ENCODE assay signal across 1 cellular context in genomic region chr16:28161626-28162025, GRCh38.
TF ChIP-seq lines count a peak whose summit lies in the region.

No MANE protein-coding gene starts in this region.

TF ChIP-seq in GM23338, 12 proteins besides CTCF, POLR2A, EP300 and RAD21 (continued from another document):
- TF ChIP-seq, protein P1, sequence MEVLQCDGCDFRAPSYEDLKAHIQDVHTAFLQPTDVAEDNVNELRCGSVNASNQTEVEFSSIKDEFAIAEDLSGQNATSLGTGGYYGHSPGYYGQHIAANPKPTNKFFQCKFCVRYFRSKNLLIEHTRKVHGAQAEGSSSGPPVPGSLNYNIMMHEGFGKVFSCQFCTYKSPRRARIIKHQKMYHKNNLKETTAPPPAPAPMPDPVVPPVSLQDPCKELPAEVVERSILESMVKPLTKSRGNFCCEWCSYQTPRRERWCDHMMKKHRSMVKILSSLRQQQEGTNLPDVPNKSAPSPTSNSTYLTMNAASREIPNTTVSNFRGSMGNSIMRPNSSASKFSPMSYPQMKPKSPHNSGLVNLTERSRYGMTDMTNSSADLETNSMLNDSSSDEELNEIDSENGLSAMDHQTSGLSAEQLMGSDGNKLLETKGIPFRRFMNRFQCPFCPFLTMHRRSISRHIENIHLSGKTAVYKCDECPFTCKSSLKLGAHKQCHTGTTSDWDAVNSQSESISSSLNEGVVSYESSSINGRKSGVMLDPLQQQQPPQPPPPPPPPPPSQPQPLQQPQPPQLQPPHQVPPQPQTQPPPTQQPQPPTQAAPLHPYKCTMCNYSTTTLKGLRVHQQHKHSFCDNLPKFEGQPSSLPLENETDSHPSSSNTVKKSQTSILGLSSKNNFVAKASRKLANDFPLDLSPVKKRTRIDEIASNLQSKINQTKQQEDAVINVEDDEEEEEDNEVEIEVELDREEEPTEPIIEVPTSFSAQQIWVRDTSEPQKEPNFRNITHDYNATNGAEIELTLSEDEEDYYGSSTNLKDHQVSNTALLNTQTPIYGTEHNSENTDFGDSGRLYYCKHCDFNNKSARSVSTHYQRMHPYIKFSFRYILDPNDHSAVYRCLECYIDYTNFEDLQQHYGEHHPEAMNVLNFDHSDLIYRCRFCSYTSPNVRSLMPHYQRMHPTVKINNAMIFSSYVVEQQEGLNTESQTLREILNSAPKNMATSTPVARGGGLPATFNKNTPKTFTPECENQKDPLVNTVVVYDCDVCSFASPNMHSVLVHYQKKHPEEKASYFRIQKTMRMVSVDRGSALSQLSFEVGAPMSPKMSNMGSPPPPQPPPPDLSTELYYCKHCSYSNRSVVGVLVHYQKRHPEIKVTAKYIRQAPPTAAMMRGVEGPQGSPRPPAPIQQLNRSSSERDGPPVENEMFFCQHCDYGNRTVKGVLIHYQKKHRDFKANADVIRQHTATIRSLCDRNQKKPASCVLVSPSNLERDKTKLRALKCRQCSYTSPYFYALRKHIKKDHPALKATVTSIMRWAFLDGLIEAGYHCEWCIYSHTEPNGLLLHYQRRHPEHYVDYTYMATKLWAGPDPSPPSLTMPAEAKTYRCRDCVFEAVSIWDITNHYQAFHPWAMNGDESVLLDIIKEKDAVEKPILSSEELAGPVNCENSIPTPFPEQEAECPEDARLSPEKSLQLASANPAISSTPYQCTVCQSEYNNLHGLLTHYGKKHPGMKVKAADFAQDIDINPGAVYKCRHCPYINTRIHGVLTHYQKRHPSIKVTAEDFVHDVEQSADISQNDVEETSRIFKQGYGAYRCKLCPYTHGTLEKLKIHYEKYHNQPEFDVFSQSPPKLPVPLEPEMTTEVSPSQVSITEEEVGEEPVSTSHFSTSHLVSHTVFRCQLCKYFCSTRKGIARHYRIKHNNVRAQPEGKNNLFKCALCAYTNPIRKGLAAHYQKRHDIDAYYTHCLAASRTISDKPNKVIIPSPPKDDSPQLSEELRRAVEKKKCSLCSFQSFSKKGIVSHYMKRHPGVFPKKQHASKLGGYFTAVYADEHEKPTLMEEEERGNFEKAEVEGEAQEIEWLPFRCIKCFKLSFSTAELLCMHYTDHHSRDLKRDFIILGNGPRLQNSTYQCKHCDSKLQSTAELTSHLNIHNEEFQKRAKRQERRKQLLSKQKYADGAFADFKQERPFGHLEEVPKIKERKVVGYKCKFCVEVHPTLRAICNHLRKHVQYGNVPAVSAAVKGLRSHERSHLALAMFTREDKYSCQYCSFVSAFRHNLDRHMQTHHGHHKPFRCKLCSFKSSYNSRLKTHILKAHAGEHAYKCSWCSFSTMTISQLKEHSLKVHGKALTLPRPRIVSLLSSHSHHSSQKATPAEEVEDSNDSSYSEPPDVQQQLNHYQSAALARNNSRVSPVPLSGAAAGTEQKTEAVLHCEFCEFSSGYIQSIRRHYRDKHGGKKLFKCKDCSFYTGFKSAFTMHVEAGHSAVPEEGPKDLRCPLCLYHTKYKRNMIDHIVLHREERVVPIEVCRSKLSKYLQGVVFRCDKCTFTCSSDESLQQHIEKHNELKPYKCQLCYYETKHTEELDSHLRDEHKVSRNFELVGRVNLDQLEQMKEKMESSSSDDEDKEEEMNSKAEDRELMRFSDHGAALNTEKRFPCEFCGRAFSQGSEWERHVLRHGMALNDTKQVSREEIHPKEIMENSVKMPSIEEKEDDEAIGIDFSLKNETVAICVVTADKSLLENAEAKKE (CRISPR knock-in tag; IDR thresholded peaks at IDR 0.05), result no peak
- no peak for TF ChIP-seq EZH2 (IDR thresholded peaks at IDR 0.05; ENCODE audit: low read depth, unreplicated experiment)
- TF ChIP-seq, protein P2, sequence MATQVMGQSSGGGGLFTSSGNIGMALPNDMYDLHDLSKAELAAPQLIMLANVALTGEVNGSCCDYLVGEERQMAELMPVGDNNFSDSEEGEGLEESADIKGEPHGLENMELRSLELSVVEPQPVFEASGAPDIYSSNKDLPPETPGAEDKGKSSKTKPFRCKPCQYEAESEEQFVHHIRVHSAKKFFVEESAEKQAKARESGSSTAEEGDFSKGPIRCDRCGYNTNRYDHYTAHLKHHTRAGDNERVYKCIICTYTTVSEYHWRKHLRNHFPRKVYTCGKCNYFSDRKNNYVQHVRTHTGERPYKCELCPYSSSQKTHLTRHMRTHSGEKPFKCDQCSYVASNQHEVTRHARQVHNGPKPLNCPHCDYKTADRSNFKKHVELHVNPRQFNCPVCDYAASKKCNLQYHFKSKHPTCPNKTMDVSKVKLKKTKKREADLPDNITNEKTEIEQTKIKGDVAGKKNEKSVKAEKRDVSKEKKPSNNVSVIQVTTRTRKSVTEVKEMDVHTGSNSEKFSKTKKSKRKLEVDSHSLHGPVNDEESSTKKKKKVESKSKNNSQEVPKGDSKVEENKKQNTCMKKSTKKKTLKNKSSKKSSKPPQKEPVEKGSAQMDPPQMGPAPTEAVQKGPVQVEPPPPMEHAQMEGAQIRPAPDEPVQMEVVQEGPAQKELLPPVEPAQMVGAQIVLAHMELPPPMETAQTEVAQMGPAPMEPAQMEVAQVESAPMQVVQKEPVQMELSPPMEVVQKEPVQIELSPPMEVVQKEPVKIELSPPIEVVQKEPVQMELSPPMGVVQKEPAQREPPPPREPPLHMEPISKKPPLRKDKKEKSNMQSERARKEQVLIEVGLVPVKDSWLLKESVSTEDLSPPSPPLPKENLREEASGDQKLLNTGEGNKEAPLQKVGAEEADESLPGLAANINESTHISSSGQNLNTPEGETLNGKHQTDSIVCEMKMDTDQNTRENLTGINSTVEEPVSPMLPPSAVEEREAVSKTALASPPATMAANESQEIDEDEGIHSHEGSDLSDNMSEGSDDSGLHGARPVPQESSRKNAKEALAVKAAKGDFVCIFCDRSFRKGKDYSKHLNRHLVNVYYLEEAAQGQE (IDR thresholded peaks at IDR 0.05; ENCODE audit: unreplicated experiment), result no peak
